In genomic region chr2:23994567-23994966, GRCh38 we compare ENCODE assay signal across 3 cellular contexts.
TF ChIP-seq lines count a peak whose summit lies in the region.

No MANE protein-coding gene starts in this region.

TF ChIP-seq in GM23338, 12 proteins besides CTCF, POLR2A, EP300 and RAD21 (continues in another document):
- TF ChIP-seq EZH2phosphoT487 (IDR thresholded peaks at IDR 0.05; ENCODE audit: unreplicated experiment) (no peak), CREB1 (CRISPR knock-in tag; IDR thresholded peaks at IDR 0.05; ENCODE audit: low read depth) (no peak), EZH2 (IDR thresholded peaks at IDR 0.05; ENCODE audit: low read depth, unreplicated experiment) (no peak), ZNF331 (CRISPR knock-in tag; IDR thresholded peaks at IDR 0.05; ENCODE audit: low read depth) (no peak), STAT1 (IDR thresholded peaks at IDR 0.05; ENCODE audit: unreplicated experiment) (no peak), ZNF114 (CRISPR knock-in tag; IDR thresholded peaks at IDR 0.05) (no peak), JUNB (IDR thresholded peaks at IDR 0.05; ENCODE audit: unreplicated experiment) (no peak)
- TF ChIP-seq, protein P1, sequence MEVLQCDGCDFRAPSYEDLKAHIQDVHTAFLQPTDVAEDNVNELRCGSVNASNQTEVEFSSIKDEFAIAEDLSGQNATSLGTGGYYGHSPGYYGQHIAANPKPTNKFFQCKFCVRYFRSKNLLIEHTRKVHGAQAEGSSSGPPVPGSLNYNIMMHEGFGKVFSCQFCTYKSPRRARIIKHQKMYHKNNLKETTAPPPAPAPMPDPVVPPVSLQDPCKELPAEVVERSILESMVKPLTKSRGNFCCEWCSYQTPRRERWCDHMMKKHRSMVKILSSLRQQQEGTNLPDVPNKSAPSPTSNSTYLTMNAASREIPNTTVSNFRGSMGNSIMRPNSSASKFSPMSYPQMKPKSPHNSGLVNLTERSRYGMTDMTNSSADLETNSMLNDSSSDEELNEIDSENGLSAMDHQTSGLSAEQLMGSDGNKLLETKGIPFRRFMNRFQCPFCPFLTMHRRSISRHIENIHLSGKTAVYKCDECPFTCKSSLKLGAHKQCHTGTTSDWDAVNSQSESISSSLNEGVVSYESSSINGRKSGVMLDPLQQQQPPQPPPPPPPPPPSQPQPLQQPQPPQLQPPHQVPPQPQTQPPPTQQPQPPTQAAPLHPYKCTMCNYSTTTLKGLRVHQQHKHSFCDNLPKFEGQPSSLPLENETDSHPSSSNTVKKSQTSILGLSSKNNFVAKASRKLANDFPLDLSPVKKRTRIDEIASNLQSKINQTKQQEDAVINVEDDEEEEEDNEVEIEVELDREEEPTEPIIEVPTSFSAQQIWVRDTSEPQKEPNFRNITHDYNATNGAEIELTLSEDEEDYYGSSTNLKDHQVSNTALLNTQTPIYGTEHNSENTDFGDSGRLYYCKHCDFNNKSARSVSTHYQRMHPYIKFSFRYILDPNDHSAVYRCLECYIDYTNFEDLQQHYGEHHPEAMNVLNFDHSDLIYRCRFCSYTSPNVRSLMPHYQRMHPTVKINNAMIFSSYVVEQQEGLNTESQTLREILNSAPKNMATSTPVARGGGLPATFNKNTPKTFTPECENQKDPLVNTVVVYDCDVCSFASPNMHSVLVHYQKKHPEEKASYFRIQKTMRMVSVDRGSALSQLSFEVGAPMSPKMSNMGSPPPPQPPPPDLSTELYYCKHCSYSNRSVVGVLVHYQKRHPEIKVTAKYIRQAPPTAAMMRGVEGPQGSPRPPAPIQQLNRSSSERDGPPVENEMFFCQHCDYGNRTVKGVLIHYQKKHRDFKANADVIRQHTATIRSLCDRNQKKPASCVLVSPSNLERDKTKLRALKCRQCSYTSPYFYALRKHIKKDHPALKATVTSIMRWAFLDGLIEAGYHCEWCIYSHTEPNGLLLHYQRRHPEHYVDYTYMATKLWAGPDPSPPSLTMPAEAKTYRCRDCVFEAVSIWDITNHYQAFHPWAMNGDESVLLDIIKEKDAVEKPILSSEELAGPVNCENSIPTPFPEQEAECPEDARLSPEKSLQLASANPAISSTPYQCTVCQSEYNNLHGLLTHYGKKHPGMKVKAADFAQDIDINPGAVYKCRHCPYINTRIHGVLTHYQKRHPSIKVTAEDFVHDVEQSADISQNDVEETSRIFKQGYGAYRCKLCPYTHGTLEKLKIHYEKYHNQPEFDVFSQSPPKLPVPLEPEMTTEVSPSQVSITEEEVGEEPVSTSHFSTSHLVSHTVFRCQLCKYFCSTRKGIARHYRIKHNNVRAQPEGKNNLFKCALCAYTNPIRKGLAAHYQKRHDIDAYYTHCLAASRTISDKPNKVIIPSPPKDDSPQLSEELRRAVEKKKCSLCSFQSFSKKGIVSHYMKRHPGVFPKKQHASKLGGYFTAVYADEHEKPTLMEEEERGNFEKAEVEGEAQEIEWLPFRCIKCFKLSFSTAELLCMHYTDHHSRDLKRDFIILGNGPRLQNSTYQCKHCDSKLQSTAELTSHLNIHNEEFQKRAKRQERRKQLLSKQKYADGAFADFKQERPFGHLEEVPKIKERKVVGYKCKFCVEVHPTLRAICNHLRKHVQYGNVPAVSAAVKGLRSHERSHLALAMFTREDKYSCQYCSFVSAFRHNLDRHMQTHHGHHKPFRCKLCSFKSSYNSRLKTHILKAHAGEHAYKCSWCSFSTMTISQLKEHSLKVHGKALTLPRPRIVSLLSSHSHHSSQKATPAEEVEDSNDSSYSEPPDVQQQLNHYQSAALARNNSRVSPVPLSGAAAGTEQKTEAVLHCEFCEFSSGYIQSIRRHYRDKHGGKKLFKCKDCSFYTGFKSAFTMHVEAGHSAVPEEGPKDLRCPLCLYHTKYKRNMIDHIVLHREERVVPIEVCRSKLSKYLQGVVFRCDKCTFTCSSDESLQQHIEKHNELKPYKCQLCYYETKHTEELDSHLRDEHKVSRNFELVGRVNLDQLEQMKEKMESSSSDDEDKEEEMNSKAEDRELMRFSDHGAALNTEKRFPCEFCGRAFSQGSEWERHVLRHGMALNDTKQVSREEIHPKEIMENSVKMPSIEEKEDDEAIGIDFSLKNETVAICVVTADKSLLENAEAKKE (CRISPR knock-in tag; IDR thresholded peaks at IDR 0.05) = no peak

TF ChIP-seq in HEK293, 187 proteins besides CTCF, POLR2A, EP300 and RAD21:
- TF ChIP-seq, protein P2, sequence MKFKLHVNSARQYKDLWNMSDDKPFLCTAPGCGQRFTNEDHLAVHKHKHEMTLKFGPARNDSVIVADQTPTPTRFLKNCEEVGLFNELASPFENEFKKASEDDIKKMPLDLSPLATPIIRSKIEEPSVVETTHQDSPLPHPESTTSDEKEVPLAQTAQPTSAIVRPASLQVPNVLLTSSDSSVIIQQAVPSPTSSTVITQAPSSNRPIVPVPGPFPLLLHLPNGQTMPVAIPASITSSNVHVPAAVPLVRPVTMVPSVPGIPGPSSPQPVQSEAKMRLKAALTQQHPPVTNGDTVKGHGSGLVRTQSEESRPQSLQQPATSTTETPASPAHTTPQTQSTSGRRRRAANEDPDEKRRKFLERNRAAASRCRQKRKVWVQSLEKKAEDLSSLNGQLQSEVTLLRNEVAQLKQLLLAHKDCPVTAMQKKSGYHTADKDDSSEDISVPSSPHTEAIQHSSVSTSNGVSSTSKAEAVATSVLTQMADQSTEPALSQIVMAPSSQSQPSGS (tag by site-specific recombination; IDR thresholded peaks at IDR 0.05; ENCODE audit: low read depth) = peak; percentile 62; the same call in 1 of the 2 replicates
- no peak for TF ChIP-seq GLI4 (tag by site-specific recombination; IDR thresholded peaks at IDR 0.05)
TF ChIP-seq in HEK293: peak in this region for 1.

TF ChIP-seq in K562, 482 proteins besides CTCF, POLR2A, EP300 and RAD21:
- TF ChIP-seq, protein P3, sequence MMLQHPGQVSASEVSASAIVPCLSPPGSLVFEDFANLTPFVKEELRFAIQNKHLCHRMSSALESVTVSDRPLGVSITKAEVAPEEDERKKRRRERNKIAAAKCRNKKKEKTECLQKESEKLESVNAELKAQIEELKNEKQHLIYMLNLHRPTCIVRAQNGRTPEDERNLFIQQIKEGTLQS (IDR thresholded peaks at IDR 0.05) = peak; percentile 50; the same call in 1 of the 2 replicates
- TF ChIP-seq, protein P3 (CRISPR knock-in tag; conservative IDR thresholded peaks at IDR 0.05) = no peak
- no peak for TF ChIP-seq FOXK1 (CRISPR knock-in tag; IDR thresholded peaks at IDR 0.05; ENCODE audit: borderline replicate concordance)
